ENCODE assay signal across 8 cellular contexts in genomic region chr12:76020281-76020680, GRCh38. TPM values are rescaled to one million over a fixed set of nuclear protein-coding genes. Genes with fewer than 3 reads are reported as not detected.
DNase-seq lines count a peak whose midpoint lies in the region; ATAC-seq, FAIRE-seq and TF ChIP-seq lines count a peak whose summit lies in the region.

No MANE protein-coding gene starts in this region.

- no peak overlapping the region for H3K23ac ChIP-seq in trophoblast cell (ENCODE audit: low read length)

- H2AFZ ChIP-seq in trophoblast cell (ENCODE audit: insufficient read depth, low read length, poor library complexity): no peak overlapping the region

- peak overlapping the region; percentile 39 for H4K8ac ChIP-seq in trophoblast cell (ENCODE audit: low read depth, low read length)

- peak overlapping the region; percentile 31 for H3K4me2 ChIP-seq in trophoblast cell (ENCODE audit: low read length)

- no peak for FAIRE-seq in GM12892 (lab: Jason Lieb, UNC)

- H2BK120ac ChIP-seq in trophoblast cell (ENCODE audit: insufficient read depth, low read length, poor library complexity): peak overlapping the region; percentile 61

- peak overlapping the region; percentile 67 for H4K91ac ChIP-seq in trophoblast cell (ENCODE audit: low read depth, low read length)

- no peaks in the 10 kb centered on the region for H3K27me3 ChIP-seq in trophoblast cell (ENCODE audit: insufficient read depth, low read length)

- no peak overlapping the region for H2AK5ac ChIP-seq in trophoblast cell (ENCODE audit: low read length)

- H3K4me1 ChIP-seq in trophoblast cell (ENCODE audit: control insufficient read depth in 1 of 2, insufficient read depth in 2 of 2, low read length in 2 of 2): peaks cover 12 to 16% of the 10 kb centered on the region in 2 experiments

- WGBS in trophoblast cell (ENCODE audit: extremely low coverage, insufficient coverage, insufficient read length): no CpG with 5 or more reads among the region's 5 CpGs

- H2BK12ac ChIP-seq in trophoblast cell (ENCODE audit: low read length): peak overlapping the region; percentile 51

- H3K79me2 ChIP-seq in trophoblast cell (ENCODE audit: control insufficient read depth, insufficient read depth, low read length, poor library complexity): no peaks in the 10 kb centered on the region

- no peak overlapping the region for H3K9ac ChIP-seq in trophoblast cell (ENCODE audit: low read length)

- no peaks in the 10 kb centered on the region for H3K36me3 ChIP-seq in trophoblast cell (ENCODE audit: control insufficient read depth in 1 of 2, insufficient read depth in 2 of 2, low read length in 2 of 2)

- peak overlapping the region; percentile 65 for H2BK5ac ChIP-seq in trophoblast cell (ENCODE audit: low read depth, low read length, poor library complexity)

- no peak overlapping the region for H3K18ac ChIP-seq in trophoblast cell (ENCODE audit: low read length)

- H3K14ac ChIP-seq in trophoblast cell (ENCODE audit: low read length): no peak overlapping the region

- TF ChIP-seq CTCF in choroid plexus epithelial cell (conservative IDR thresholded peaks at IDR 0.05; ENCODE audit: low read depth, low read length): no peak

- H4K12ac ChIP-seq in trophoblast cell (ENCODE audit: low read depth, low read length): no peak overlapping the region

- H3K9me3 ChIP-seq in trophoblast cell (ENCODE audit: insufficient read depth, low read depth, low read length): no peaks in the 10 kb centered on the region

- H3K4me3 ChIP-seq in choroid plexus epithelial cell (ENCODE audit: low read depth, low read length) (no peak overlapping the region), trophoblast cell (ENCODE audit: low read depth, low read length) (no peak overlapping the region)

- no peak for TF ChIP-seq POLR2A in GM12892 (IDR thresholded peaks at IDR 0.05; ENCODE audit: low read depth, low read length)

- H3K4ac ChIP-seq in trophoblast cell (ENCODE audit: low read depth, low read length): no peak overlapping the region

- peaks cover 18% of the 10 kb centered on the region for H3K79me1 ChIP-seq in trophoblast cell (ENCODE audit: low read length)

- H3K27ac ChIP-seq in trophoblast cell (ENCODE audit: low read depth, low read length): peak overlapping the region; percentile 82

- peak; percentile 71 for ATAC-seq in GM19395 (IDR thresholded peaks at IDR 0.05; ENCODE audit: unreplicated experiment)
- ATAC-seq in activated CD4-positive, CD25-positive, alpha-beta regulatory T cell treated with anti-CD3 and anti-CD28 coated beads, Interleukin-2, amount 50 U/mL, for 24 hours: peak; percentile 75 to 79

- DNase-seq in HT1080 (ENCODE audit: low read depth) (peak; percentile 98), choroid plexus epithelial cell (ENCODE audit: low read depth) (peak; percentile 65), trophoblast cell (peak; percentile 46 to 66), GM12892 (ENCODE audit: insufficient read length) (no peak), cerebellar cortex (ENCODE audit: low spot score) (no peak), NCI-H2196 treated with DMSO at 0.1 percent for 48 hours (lab: John Stamatoyannopoulos, UW; ENCODE audit: unreplicated experiment) (no peak)

RNA-seq across cellular contexts. Expression of gene PHLDA1, which starts 11.3 kb away (rescaled TPM):
- 155 and 184 TPM in 2 replicates for total RNA-seq in HT1080 (2014; rRNA removed; shearing (Covaris generic))
- 274 and 370 TPM in 2 replicates for polyA plus RNA-seq in HT1080 (2015; cell fraction: cytosol; rRNA removed)
- polyA plus RNA-seq in HT1080 (2015; cell fraction: nucleus; rRNA removed): 246 and 289 TPM in 2 replicates
- 3.8 and 4.5 TPM in 2 replicates for polyA plus RNA-seq in trophoblast cell (2013)
- polyA plus RNA-seq in GM12892 (2012; ENCODE audit: missing spikeins): 0.51 TPM

Comparison
In these comparisons a context has a peak if more than half of its experiments do, and no peak if none do; other contexts are left out.
1. DNase-seq: peak in HT1080 (single experiment), choroid plexus epithelial cell (single experiment) and trophoblast cell (2 of 2); none in GM12892 (single experiment), cerebellar cortex (single experiment) and NCI-H2196 treated with DMSO at 0.1 percent for 48 hours (single experiment).